Comparison of ENCODE assay signal across 1 cellular context in the genomic region with DNA sequence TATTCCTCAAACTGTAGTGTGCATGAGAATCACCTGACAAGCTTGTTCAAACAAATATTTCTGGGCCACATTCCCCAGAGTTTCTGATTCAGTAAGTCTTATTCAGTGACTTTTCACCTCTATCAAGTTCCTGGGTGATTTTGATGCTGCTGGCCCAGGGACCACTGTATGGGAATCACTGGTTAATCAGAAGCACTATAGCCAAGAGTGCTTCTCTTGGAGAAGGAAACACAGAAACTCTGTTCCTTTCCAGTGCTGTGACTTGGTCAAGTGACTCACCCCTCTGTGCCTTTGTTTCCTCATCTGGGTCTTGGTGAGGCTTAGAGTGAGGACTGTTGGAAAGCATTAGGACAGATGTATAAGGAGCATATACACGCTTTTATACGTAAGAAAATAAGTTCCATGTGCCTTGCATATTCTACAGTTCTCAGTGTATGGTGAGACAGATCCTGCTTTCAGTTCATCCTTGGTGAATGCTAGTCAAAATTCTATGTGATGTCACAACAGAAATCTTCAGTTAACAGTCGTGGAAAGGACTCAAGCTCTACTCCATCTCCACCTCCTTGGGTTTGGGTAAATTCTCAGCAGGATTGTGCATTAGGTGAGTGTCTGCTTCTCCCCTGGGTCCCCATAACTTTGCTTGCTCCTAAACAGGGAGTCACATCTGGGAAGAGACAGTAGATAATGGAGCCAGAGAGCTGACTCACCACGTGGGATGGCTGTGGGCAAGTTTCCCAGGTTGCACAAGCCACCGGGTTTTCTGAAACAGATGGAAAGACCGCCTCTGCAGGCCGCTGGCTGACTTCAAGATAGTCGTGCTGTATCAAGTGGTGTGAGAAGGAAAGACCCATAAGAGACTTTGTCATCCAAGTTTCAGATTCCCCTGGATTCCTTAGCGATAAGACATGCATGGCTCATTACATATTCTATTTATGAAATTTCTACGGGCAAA.
TF ChIP-seq lines count a peak whose summit lies in the region.

No MANE protein-coding gene starts in this region.

TF ChIP-seq in K562, 482 proteins besides CTCF, POLR2A, EP300 and RAD21 (continued from another document):
- TF ChIP-seq, protein P1, sequence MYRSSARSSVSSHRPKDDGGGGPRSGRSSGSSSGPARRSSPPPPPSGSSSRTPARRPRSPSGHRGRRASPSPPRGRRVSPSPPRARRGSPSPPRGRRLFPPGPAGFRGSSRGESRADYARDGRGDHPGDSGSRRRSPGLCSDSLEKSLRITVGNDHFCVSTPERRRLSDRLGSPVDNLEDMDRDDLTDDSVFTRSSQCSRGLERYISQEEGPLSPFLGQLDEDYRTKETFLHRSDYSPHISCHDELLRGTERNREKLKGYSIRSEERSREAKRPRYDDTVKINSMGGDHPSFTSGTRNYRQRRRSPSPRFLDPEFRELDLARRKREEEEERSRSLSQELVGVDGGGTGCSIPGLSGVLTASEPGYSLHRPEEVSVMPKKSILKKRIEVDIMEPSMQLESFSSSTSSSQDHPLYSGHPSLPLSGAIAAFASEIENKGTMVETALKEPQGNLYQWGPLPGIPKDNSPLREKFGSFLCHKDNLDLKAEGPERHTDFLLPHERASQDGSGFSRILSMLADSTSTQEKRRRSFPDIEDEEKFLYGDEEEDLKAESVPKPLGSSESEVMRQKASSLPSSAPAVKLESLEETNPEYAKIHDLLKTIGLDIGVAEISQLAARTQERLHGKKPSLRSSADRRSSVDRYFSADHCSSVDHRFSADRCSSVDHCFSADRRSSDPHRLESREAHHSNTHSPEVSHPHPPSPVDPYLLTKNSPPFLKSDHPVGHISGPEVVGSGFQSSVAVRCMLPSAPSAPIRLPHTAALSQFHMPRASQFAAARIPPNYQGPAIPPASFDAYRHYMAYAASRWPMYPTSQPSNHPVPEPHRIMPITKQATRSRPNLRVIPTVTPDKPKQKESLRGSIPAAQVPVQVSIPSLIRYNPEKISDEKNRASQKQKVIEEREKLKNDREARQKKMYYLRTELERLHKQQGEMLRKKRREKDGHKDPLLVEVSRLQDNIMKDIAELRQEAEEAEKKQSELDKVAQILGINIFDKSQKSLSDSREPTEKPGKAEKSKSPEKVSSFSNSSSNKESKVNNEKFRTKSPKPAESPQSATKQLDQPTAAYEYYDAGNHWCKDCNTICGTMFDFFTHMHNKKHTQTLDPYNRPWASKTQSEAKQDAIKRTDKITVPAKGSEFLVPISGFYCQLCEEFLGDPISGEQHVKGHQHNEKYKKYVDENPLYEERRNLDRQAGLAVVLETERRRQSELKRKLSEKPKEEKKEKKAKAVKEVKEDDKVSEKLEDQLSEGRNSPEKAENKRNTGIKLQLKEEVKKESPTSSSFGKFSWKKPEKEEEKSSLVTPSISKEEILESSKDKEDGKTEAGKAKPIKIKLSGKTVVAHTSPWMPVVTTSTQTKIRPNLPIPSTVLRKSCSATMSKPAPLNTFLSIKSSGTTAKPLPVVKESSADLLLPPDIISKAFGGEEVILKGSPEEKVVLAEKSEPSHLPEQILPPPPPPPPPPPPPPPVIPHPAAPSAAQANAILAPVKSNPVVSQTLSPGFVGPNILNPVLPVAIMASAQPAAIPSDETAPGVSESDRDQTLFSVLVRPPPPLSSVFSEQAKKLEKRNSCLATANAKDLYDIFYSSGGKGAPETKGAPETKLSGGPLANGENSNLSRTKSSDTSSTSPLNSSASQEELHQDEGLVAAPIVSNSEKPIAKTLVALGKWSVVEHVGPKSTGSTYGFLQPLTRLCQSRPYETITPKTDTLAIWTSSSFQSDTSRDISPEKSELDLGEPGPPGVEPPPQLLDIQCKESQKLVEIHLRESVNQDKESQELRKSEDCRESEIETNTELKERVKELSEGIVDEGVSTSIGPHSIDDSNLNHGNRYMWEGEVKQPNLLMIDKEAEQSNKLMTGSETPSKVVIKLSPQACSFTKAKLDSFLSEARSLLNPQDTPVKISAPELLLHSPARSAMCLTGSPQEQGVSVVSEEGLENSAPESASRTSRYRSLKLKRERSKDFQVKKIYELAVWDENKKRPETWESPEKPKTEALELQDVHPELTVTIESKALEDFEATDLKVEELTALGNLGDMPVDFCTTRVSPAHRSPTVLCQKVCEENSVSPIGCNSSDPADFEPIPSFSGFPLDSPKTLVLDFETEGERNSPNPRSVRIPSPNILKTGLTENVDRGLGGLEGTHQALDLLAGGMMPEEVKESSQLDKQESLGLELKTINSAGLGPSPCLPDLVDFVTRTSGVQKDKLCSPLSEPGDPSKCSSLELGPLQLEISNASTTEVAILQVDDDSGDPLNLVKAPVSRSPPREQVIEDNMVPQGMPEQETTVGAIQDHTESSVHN (IDR thresholded peaks at IDR 0.05; ENCODE audit: borderline replicate concordance in 1 of 2, low read depth in 1 of 2), result no peak
- TF ChIP-seq, protein P2, sequence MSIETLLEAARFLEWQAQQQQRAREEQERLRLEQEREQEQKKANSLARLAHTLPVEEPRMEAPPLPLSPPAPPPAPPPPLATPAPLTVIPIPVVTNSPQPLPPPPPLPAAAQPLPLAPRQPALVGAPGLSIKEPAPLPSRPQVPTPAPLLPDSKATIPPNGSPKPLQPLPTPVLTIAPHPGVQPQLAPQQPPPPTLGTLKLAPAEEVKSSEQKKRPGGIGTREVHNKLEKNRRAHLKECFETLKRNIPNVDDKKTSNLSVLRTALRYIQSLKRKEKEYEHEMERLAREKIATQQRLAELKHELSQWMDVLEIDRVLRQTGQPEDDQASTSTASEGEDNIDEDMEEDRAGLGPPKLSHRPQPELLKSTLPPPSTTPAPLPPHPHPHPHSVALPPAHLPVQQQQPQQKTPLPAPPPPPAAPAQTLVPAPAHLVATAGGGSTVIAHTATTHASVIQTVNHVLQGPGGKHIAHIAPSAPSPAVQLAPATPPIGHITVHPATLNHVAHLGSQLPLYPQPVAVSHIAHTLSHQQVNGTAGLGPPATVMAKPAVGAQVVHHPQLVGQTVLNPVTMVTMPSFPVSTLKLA (conservative IDR thresholded peaks at IDR 0.05), result peak in 1 of 2 experiments; percentile 34; a peak in 1 of 4 replicates
- no peak for TF ChIP-seq FOS (IDR thresholded peaks at IDR 0.05; ENCODE audit: extremely low read depth, insufficient read length)
- no peak for TF ChIP-seq ELF1 (tag; IDR thresholded peaks at IDR 0.05)
- TF ChIP-seq L3MBTL2 (IDR thresholded peaks at IDR 0.05), result peak; percentile 29; the same call in 1 of the 2 replicates
- 0 out of 2 replicates have a peak, but pooled peaks have one; percentile 4 for TF ChIP-seq MAFK (IDR thresholded peaks at IDR 0.05; ENCODE audit: low read length)
- peak; percentile 17; the same call in 1 of the 2 replicates for TF ChIP-seq C11orf30 (IDR thresholded peaks at IDR 0.05; ENCODE audit: low read depth)
- TF ChIP-seq NFIC (IDR thresholded peaks at IDR 0.05), result peak; percentile 46
- TF ChIP-seq CEBPG (CRISPR knock-in tag; IDR thresholded peaks at IDR 0.05), result no peak
- TF ChIP-seq CEBPG (tag; conservative IDR thresholded peaks at IDR 0.05 in 1 of 2, IDR thresholded peaks at IDR 0.05 in 1 of 2), result peak; percentile 30 to 68; a peak in 2 of 4 replicates
- TF ChIP-seq JUND (IDR thresholded peaks at IDR 0.05; ENCODE audit: borderline replicate concordance, low read depth, low read length), result peak; percentile 80
- peak; percentile 71; the same call in 1 of the 3 replicates for TF ChIP-seq JUND (tag; IDR thresholded peaks at IDR 0.05; ENCODE audit: borderline replicate concordance, low read depth, low read length)
- TF ChIP-seq, protein P3, sequence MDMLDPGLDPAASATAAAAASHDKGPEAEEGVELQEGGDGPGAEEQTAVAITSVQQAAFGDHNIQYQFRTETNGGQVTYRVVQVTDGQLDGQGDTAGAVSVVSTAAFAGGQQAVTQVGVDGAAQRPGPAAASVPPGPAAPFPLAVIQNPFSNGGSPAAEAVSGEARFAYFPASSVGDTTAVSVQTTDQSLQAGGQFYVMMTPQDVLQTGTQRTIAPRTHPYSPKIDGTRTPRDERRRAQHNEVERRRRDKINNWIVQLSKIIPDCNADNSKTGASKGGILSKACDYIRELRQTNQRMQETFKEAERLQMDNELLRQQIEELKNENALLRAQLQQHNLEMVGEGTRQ (CRISPR knock-in tag; IDR thresholded peaks at IDR 0.05), result peak; percentile 48
- TF ChIP-seq EGR1 (conservative IDR thresholded peaks at IDR 0.05), result peak; percentile 35; the same call in 1 of the 2 replicates
- peak; percentile 82 for TF ChIP-seq FOSL1 (tag; conservative IDR thresholded peaks at IDR 0.05)
- no peak for TF ChIP-seq PTTG1 (tag; IDR thresholded peaks at IDR 0.05; ENCODE audit: low read depth)
- TF ChIP-seq CBFA2T2 (conservative IDR thresholded peaks at IDR 0.05), result peak; percentile 46; the same call in 1 of the 2 replicates
- TF ChIP-seq TEAD4 (IDR thresholded peaks at IDR 0.05; ENCODE audit: low read length), result peak; percentile 29; the same call in 1 of the 2 replicates
- TF ChIP-seq TEAD4 (CRISPR knock-in tag; IDR thresholded peaks at IDR 0.05; ENCODE audit: borderline replicate concordance), result no peak
- TF ChIP-seq, protein P4, sequence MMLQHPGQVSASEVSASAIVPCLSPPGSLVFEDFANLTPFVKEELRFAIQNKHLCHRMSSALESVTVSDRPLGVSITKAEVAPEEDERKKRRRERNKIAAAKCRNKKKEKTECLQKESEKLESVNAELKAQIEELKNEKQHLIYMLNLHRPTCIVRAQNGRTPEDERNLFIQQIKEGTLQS (IDR thresholded peaks at IDR 0.05), result peak; percentile 39; the same call in 1 of the 2 replicates
- TF ChIP-seq, protein P4 (CRISPR knock-in tag; conservative IDR thresholded peaks at IDR 0.05), result no peak
- TF ChIP-seq NFE2 (IDR thresholded peaks at IDR 0.05; ENCODE audit: low read depth), result 0 out of 2 replicates have a peak, but pooled peaks have one; percentile 34
